2 cellular contexts compared by ENCODE assay signal in the genomic region with DNA sequence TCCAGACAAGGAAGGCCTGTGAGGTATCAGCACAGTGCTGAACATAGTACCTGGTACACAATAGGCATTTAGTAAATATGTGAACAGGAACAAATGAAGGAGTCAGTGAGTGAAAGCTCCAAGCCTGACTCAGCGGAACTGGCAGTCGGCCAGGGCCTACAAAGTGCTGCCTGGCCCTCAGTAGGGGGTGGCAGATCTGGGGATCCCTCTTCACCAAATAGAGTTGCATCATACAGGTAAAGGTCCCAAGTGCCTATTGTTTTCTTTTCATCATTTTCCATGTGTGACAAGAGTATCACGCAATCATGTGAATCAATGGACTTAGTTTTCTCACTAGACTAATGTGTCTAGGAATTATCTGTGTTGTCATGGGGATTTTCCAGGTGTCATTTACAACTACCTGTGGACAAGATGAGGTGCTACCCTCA.
A peak's percentile ranks its signal among the peaks of the same experiment; 100 is the strongest.
TF ChIP-seq lines count a peak whose summit lies in the region.

No MANE protein-coding gene starts in this region.

TF ChIP-seq in A549, 52 proteins besides CTCF, POLR2A, EP300 and RAD21 (continued from another document):
- no peak for TF ChIP-seq ELK1 (IDR thresholded peaks at IDR 0.05; ENCODE audit: low read depth, low read length)
- TF ChIP-seq, protein P1, sequence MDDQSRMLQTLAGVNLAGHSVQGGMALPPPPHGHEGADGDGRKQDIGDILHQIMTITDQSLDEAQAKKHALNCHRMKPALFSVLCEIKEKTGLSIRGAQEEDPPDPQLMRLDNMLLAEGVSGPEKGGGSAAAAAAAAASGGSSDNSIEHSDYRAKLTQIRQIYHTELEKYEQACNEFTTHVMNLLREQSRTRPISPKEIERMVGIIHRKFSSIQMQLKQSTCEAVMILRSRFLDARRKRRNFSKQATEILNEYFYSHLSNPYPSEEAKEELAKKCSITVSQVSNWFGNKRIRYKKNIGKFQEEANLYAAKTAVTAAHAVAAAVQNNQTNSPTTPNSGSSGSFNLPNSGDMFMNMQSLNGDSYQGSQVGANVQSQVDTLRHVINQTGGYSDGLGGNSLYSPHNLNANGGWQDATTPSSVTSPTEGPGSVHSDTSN (IDR thresholded peaks at IDR 0.05), result no peak
- TF ChIP-seq, protein P2, sequence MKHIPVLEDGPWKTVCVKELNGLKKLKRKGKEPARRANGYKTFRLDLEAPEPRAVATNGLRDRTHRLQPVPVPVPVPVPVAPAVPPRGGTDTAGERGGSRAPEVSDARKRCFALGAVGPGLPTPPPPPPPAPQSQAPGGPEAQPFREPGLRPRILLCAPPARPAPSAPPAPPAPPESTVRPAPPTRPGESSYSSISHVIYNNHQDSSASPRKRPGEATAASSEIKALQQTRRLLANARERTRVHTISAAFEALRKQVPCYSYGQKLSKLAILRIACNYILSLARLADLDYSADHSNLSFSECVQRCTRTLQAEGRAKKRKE (CRISPR knock-in tag; IDR thresholded peaks at IDR 0.05; ENCODE audit: low read depth), result no peak
- TF ChIP-seq CBX2 (IDR thresholded peaks at IDR 0.05; ENCODE audit: borderline replicate concordance, low read depth), result no peak
- no peak for TF ChIP-seq REST (IDR thresholded peaks at IDR 0.05)
- TF ChIP-seq CEBPB (IDR thresholded peaks at IDR 0.05), result peak; percentile 63 to 74
- TF ChIP-seq USF2 (IDR thresholded peaks at IDR 0.05), result no peak
- TF ChIP-seq NR3C1 (IDR thresholded peaks at IDR 0.05), result no peak
- TF ChIP-seq BHLHE40 (IDR thresholded peaks at IDR 0.05; ENCODE audit: low read depth, low read length), result no peak

TF ChIP-seq in liver, 16 proteins besides CTCF, POLR2A, EP300 and RAD21 (continued from another document):
- TF ChIP-seq REST (IDR thresholded peaks at IDR 0.05) (no peak), YY1 (IDR thresholded peaks at IDR 0.05) (no peak), RXRA (IDR thresholded peaks at IDR 0.05) (peak; percentile 48 to 79), FOXA1 (IDR thresholded peaks at IDR 0.05) (no peak), NR2F2 (IDR thresholded peaks at IDR 0.05) (no peak), FOXA2 (IDR thresholded peaks at IDR 0.05) (peak; percentile 51)
- TF ChIP-seq, protein P3, sequence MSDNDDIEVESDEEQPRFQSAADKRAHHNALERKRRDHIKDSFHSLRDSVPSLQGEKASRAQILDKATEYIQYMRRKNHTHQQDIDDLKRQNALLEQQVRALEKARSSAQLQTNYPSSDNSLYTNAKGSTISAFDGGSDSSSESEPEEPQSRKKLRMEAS (IDR thresholded peaks at IDR 0.05), result no peak
